ENCODE assay signal across 1 cellular context in the genomic region with DNA sequence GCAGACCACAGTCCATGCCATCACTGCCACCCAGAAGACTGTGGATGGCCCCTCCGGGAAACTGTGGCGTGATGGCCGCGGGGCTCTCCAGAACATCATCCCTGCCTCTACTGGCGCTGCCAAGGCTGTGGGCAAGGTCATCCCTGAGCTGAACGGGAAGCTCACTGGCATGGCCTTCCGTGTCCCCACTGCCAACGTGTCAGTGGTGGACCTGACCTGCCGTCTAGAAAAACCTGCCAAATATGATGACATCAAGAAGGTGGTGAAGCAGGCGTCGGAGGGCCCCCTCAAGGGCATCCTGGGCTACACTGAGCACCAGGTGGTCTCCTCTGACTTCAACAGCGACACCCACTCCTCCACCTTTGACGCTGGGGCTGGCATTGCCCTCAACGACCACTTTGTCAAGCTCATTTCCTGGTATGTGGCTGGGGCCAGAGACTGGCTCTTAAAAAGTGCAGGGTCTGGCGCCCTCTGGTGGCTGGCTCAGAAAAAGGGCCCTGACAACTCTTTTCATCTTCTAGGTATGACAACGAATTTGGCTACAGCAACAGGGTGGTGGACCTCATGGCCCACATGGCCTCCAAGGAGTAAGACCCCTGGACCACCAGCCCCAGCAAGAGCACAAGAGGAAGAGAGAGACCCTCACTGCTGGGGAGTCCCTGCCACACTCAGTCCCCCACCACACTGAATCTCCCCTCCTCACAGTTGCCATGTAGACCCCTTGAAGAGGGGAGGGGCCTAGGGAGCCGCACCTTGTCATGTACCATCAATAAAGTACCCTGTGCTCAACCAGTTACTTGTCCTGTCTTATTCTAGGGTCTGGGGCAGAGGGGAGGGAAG.
TF ChIP-seq lines count a peak whose summit lies in the region.

No MANE protein-coding gene starts in this region.

TF ChIP-seq in HEK293, 187 proteins besides CTCF, POLR2A, EP300 and RAD21 (continued from another document):
- TF ChIP-seq, protein P1, sequence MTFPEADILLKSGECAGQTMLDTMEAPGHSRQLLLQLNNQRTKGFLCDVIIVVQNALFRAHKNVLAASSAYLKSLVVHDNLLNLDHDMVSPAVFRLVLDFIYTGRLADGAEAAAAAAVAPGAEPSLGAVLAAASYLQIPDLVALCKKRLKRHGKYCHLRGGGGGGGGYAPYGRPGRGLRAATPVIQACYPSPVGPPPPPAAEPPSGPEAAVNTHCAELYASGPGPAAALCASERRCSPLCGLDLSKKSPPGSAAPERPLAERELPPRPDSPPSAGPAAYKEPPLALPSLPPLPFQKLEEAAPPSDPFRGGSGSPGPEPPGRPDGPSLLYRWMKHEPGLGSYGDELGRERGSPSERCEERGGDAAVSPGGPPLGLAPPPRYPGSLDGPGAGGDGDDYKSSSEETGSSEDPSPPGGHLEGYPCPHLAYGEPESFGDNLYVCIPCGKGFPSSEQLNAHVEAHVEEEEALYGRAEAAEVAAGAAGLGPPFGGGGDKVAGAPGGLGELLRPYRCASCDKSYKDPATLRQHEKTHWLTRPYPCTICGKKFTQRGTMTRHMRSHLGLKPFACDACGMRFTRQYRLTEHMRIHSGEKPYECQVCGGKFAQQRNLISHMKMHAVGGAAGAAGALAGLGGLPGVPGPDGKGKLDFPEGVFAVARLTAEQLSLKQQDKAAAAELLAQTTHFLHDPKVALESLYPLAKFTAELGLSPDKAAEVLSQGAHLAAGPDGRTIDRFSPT (tag by site-specific recombination; IDR thresholded peaks at IDR 0.05): 0 out of 2 replicates have a peak, but pooled peaks have one; percentile 92
- TF ChIP-seq ZBTB8A (tag by site-specific recombination; IDR thresholded peaks at IDR 0.05): peak; percentile 20; the same call in 1 of the 2 replicates
- peak; percentile 72 for TF ChIP-seq ZNF654 (tag by site-specific recombination; IDR thresholded peaks at IDR 0.05; ENCODE audit: low read depth)
- peak; percentile 37; the same call in 1 of the 2 replicates for TF ChIP-seq ZNF660 (tag by site-specific recombination; IDR thresholded peaks at IDR 0.05)
